Comparison of ENCODE assay signal across 10 cellular contexts in genomic region chr3:156677536-156677935, GRCh38. TPM values are rescaled to one million over a fixed set of nuclear protein-coding genes. Genes with fewer than 3 reads are reported as not detected.
DNase-seq lines count a peak whose midpoint lies in the region; ATAC-seq and TF ChIP-seq lines count a peak whose summit lies in the region.
"Had no signal": no experiment of that assay in that cellular context is flagged by ENCODE, and none has a peak within 500 bp of the region (broad histone marks: within the 10 kb centered on the region; RNA-seq: fewer than 3 reads in every experiment).

No MANE protein-coding gene starts in this region.

- peaks cover 20 to 21% of the 10 kb centered on the region in 2 experiments; a peak in 3 of 4 replicates for H3K4me1 ChIP-seq in SK-N-SH (ENCODE audit: control insufficient read depth in 1 of 2, insufficient read depth in 2 of 2, low read depth in 1 of 2, low read length in 1 of 2)
- H3K4me1 ChIP-seq in OCI-LY1 (ENCODE audit: insufficient read depth, low read length, severe bottlenecking): peaks cover 73% of the 10 kb centered on the region
- H3K4me1 ChIP-seq in parathyroid adenoma: peaks cover 7% of the 10 kb centered on the region

- H3K9me3 Mint-ChIP-seq in effector memory CD8-positive, alpha-beta T cell: no peaks in the 10 kb centered on the region

- no peak for TF ChIP-seq EP300 in SK-N-SH (IDR thresholded peaks at IDR 0.05; ENCODE audit: borderline replicate concordance in 1 of 2, low read depth in 1 of 2, low read length in 1 of 2)

- H3K9ac ChIP-seq in SK-N-SH (no peak overlapping the region), OCI-LY1 (ENCODE audit: low read length) (no peak overlapping the region), parathyroid adenoma (peak overlapping the region; percentile 5)

- CTCF ChIA-PET in SK-N-SH (lab: Yijun Ruan, JAX): interaction anchor here (1.0 to 2.4 kb wide), 5 partner anchors 398 to 460 kb away, joined by 3 to 6 read pairs (median 3); no protein-coding TSS in a partner anchor

- H3K4me3 ChIP-seq in SK-N-SH (ENCODE audit: low read depth in 2 of 2, low read length in 1 of 2) (no peak overlapping the region), OCI-LY1 (ENCODE audit: low read depth, low read length, poor library complexity, severe bottlenecking) (peak overlapping the region; percentile 85), parathyroid adenoma (ENCODE audit: low read depth, low read length) (peak overlapping the region; percentile 90)

- H3K79me2 ChIP-seq in SK-N-SH (ENCODE audit: insufficient read depth) (peaks cover 80% of the 10 kb centered on the region), OCI-LY1 (ENCODE audit: insufficient read depth, low read length) (peaks cover 75% of the 10 kb centered on the region), parathyroid adenoma (peaks cover 66% of the 10 kb centered on the region)

- H3F3A ChIP-seq in SK-N-SH (replicated peaks; ENCODE audit: insufficient read depth) (peaks cover 12% of the 10 kb centered on the region), OCI-LY1 (ENCODE audit: insufficient read depth, low read length) (peaks cover 8% of the 10 kb centered on the region; the same call in 1 of the 2 replicates)

- peak overlapping the region; percentile 98 for H3K27ac Mint-ChIP-seq in effector memory CD8-positive, alpha-beta T cell

- H3K4me2 ChIP-seq in SK-N-SH (peak overlapping the region; percentile 77; the same call in 1 of the 2 replicates), OCI-LY1 (ENCODE audit: low read length) (peak overlapping the region; percentile 85), parathyroid adenoma (ENCODE audit: low read length) (peak overlapping the region; percentile 85)

- no peak for TF ChIP-seq CTCF in SK-N-SH (IDR thresholded peaks at IDR 0.05)
- no peak for TF ChIP-seq CTCF in OCI-LY1 (IDR thresholded peaks at IDR 0.05; ENCODE audit: low read length)
- TF ChIP-seq CTCF in parathyroid adenoma (IDR thresholded peaks at IDR 0.05): no peak

- H2AFZ ChIP-seq in SK-N-SH (ENCODE audit: low read depth): no peak overlapping the region
- no peak overlapping the region for H2AFZ ChIP-seq in OCI-LY1 (ENCODE audit: low read length)
- H2AFZ ChIP-seq in parathyroid adenoma: no peak overlapping the region

- peak overlapping the region; percentile 92 to 94 for H3K4me3 Mint-ChIP-seq in effector memory CD8-positive, alpha-beta T cell

- peaks cover 87% of the 10 kb centered on the region for H3K36me3 Mint-ChIP-seq in effector memory CD8-positive, alpha-beta T cell (ENCODE audit: insufficient read depth)

- H3K27ac ChIP-seq in SK-N-SH (ENCODE audit: low read depth in 2 of 2, low read length in 1 of 2) (no peak overlapping the region), OCI-LY1 (ENCODE audit: low read depth, low read length, poor library complexity, severe bottlenecking) (peak overlapping the region; percentile 52), parathyroid adenoma (peak overlapping the region; percentile 99)

- H3K36me3 ChIP-seq in SK-N-SH (replicated peaks in 1 of 2; ENCODE audit: control insufficient read depth in 1 of 2, insufficient read depth in 2 of 2, low read length in 1 of 2): peaks cover 34 to 43% of the 10 kb centered on the region in 2 experiments
- H3K36me3 ChIP-seq in OCI-LY1 (ENCODE audit: insufficient read depth, low read length): peaks cover 52% of the 10 kb centered on the region
- H3K36me3 ChIP-seq in parathyroid adenoma (ENCODE audit: control insufficient read depth, insufficient read depth, low read length): peaks cover 4% of the 10 kb centered on the region

- no peak for TF ChIP-seq RAD21 in SK-N-SH (IDR thresholded peaks at IDR 0.05; ENCODE audit: low read length)

- POLR2A ChIA-PET in SK-N-SH (lab: Yijun Ruan, JAX): no interaction called here

- no peaks in the 10 kb centered on the region for H3K9me3 ChIP-seq in SK-N-SH
- H3K9me3 ChIP-seq in OCI-LY1 (ENCODE audit: low read length): no peaks in the 10 kb centered on the region
- H3K9me3 ChIP-seq in parathyroid adenoma (ENCODE audit: control insufficient read depth, low read length): no peaks in the 10 kb centered on the region

- H3K27me3 ChIP-seq in SK-N-SH (ENCODE audit: insufficient read depth) (no peaks in the 10 kb centered on the region), OCI-LY1 (ENCODE audit: insufficient read depth, low read length) (no peaks in the 10 kb centered on the region), parathyroid adenoma (ENCODE audit: control insufficient read depth, insufficient read depth, low read length) (no peaks in the 10 kb centered on the region)

- H4K20me1 ChIP-seq in SK-N-SH (ENCODE audit: insufficient read depth) (peaks cover 30% of the 10 kb centered on the region), OCI-LY1 (ENCODE audit: insufficient read depth, low read length) (peaks cover 5% of the 10 kb centered on the region; the same call in 1 of the 2 replicates)

- ATAC-seq in SK-N-SH treated with all-trans-retinoic acid at 6 μM for 48 hours: no peak
- no peak for ATAC-seq in effector memory CD8-positive, alpha-beta T cell (replicated peaks)
- ATAC-seq in HG03196 (IDR thresholded peaks at IDR 0.05; ENCODE audit: unreplicated experiment): no peak
- ATAC-seq in GM19463 (IDR thresholded peaks at IDR 0.05; ENCODE audit: unreplicated experiment): no peak
- ATAC-seq in HG03520 (IDR thresholded peaks at IDR 0.05; ENCODE audit: unreplicated experiment): no peak

- peaks cover 58 to 75% of the 10 kb centered on the region in 2 donors for H3K4me1 Mint-ChIP-seq in effector memory CD8-positive, alpha-beta T cell (ENCODE audit: low read depth in 2 of 2)

- no peaks in the 10 kb centered on the region for H3K27me3 Mint-ChIP-seq in effector memory CD8-positive, alpha-beta T cell

- 77% methylated on average over 2 of the region's 2 CpGs for WGBS in SK-N-SH (ENCODE audit: low lambda C conversion rate)

- H3K9me2 ChIP-seq in SK-N-SH (no peaks in the 10 kb centered on the region), OCI-LY1 (ENCODE audit: low read depth, low read length) (no peaks in the 10 kb centered on the region)

- no peak for DNase-seq in SK-N-SH
- DNase-seq in effector memory CD8-positive, alpha-beta T cell: no peak
- DNase-seq: activated CD4-positive, CD25-positive, alpha-beta regulatory T cell treated with anti-CD3 and anti-CD28 coated beads, Interleukin-2, amount 50 U/mL, for 72 hours; head of caudate nucleus had no signal

TF ChIP-seq in SK-N-SH, 30 proteins besides CTCF, POLR2A, EP300 and RAD21 (continues in another document):
- no peak for TF ChIP-seq MAX (IDR thresholded peaks at IDR 0.05; ENCODE audit: low read depth)
- TF ChIP-seq, protein P1, sequence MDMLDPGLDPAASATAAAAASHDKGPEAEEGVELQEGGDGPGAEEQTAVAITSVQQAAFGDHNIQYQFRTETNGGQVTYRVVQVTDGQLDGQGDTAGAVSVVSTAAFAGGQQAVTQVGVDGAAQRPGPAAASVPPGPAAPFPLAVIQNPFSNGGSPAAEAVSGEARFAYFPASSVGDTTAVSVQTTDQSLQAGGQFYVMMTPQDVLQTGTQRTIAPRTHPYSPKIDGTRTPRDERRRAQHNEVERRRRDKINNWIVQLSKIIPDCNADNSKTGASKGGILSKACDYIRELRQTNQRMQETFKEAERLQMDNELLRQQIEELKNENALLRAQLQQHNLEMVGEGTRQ (IDR thresholded peaks at IDR 0.05; ENCODE audit: borderline replicate concordance, low read depth, low read length): no peak
- TF ChIP-seq RXRA (IDR thresholded peaks at IDR 0.05; ENCODE audit: borderline replicate concordance, low read depth): no peak
- TF ChIP-seq TAF1 (IDR thresholded peaks at IDR 0.05; ENCODE audit: borderline replicate concordance, low read depth, low read length): no peak
- no peak for TF ChIP-seq USF1 (IDR thresholded peaks at IDR 0.05; ENCODE audit: borderline replicate concordance, low read depth)
- TF ChIP-seq RFX5 (IDR thresholded peaks at IDR 0.05; ENCODE audit: low read length): no peak
- no peak for TF ChIP-seq POLR2AphosphoS5 (IDR thresholded peaks at IDR 0.05; ENCODE audit: low read depth, low read length)

TF ChIP-seq in SK-N-SH treated with all-trans-retinoic acid at 6 μM for 48 hours, 23 proteins besides CTCF, POLR2A, EP300 and RAD21 (continues in another document):
- TF ChIP-seq ZNF70 (CRISPR knock-in tag; IDR thresholded peaks at IDR 0.05) (no peak), PATZ1 (CRISPR knock-in tag; IDR thresholded peaks at IDR 0.05; ENCODE audit: borderline replicate concordance) (no peak), PPARA (CRISPR knock-in tag; IDR thresholded peaks at IDR 0.05; ENCODE audit: borderline replicate concordance) (no peak), ZNF565 (CRISPR knock-in tag; conservative IDR thresholded peaks at IDR 0.05; ENCODE audit: low read depth) (no peak)
- TF ChIP-seq, protein P2, sequence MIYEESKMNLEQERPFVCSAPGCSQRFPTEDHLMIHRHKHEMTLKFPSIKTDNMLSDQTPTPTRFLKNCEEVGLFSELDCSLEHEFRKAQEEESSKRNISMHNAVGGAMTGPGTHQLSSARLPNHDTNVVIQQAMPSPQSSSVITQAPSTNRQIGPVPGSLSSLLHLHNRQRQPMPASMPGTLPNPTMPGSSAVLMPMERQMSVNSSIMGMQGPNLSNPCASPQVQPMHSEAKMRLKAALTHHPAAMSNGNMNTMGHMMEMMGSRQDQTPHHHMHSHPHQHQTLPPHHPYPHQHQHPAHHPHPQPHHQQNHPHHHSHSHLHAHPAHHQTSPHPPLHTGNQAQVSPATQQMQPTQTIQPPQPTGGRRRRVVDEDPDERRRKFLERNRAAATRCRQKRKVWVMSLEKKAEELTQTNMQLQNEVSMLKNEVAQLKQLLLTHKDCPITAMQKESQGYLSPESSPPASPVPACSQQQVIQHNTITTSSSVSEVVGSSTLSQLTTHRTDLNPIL (CRISPR knock-in tag; IDR thresholded peaks at IDR 0.05; ENCODE audit: low read depth): no peak

RNA-seq across cellular contexts. Expression of gene TIPARP, which starts 3.1 kb away (rescaled TPM):
- 6.2 TPM in 2 replicates for polyA plus RNA-seq in SK-N-SH (2012; rRNA removed)
- polyA plus RNA-seq in SK-N-SH (2012; cell fraction: cytosol; rRNA removed): 6.5 and 10.8 TPM in 2 replicates
- polyA plus RNA-seq in SK-N-SH (2012; cell fraction: nucleus; rRNA removed): 3.7 and 11.4 TPM in 2 replicates

Comparison
In these comparisons a context has a peak if more than half of its experiments do, and no peak if none do; other contexts are left out.
1. H3K27ac ChIP-seq: peak in OCI-LY1 (single experiment) and parathyroid adenoma (single experiment); none in SK-N-SH (0 of 2).
2. H3K4me3 ChIP-seq: peak in OCI-LY1 (single experiment) and parathyroid adenoma (single experiment); none in SK-N-SH (0 of 2).
3. Peak in every context shown above with its lines, with median percentiles within 50 percentile points of each other: H3K4me2 ChIP-seq.